9 cellular contexts compared by ENCODE assay signal in genomic region chr15:64681424-64682024, GRCh38.
A peak's percentile ranks its signal among the peaks of the same experiment; 100 is the strongest.
DNase-seq lines count a peak whose midpoint lies in the region; ATAC-seq and TF ChIP-seq lines count a peak whose summit lies in the region.
"Had no signal": no experiment of that assay in that cellular context is flagged by ENCODE, and none has a peak within 500 bp of the region (broad histone marks: within the 10 kb centered on the region; RNA-seq: fewer than 3 reads in every experiment).

No MANE protein-coding gene starts in this region.

- no peaks in the 10 kb centered on the region for H3K4me1 ChIP-seq in right lobe of liver

- ATAC-seq in right lobe of liver (peak; percentile 86 to 89 (median 88)), HG03045 (IDR thresholded peaks at IDR 0.05; ENCODE audit: unreplicated experiment) (no peak), HG02884 (IDR thresholded peaks at IDR 0.05; ENCODE audit: unreplicated experiment) (no peak), HG03432 (IDR thresholded peaks at IDR 0.05; ENCODE audit: unreplicated experiment) (no peak)

- no peak overlapping the region for H3K4me3 ChIP-seq in coronary artery
- H3K4me3 ChIP-seq in right lobe of liver, result no peak overlapping the region
- H3K4me3 ChIP-seq: skin epidermis had no signal

- 38% methylated on average over 7 of the region's 9 CpGs for WGBS in right lobe of liver (ENCODE audit: insufficient coverage, low coverage, low lambda C conversion rate, missing lambda C conversion rate)

- peak; percentile 7 for DNase-seq in DMS153 treated with DMSO at 0.1 percent for 48 hours (lab: John Stamatoyannopoulos, UW; ENCODE audit: unreplicated experiment)
- peak; percentile 88 for DNase-seq in HT-29 (ENCODE audit: low spot score)
- DNase-seq in OCI-M1 (lab: John Stamatoyannopoulos, UW), result peak; percentile 83
- DNase-seq in coronary artery (ENCODE audit: low spot score), result no peak
- peak in 1 of 3 donors; percentile 58 for DNase-seq in right lobe of liver

- peak; percentile 22 for TF ChIP-seq CTCF in coronary artery (IDR thresholded peaks at IDR 0.05)
- peak; percentile 85 to 88 (median 86) for TF ChIP-seq CTCF in right lobe of liver (IDR thresholded peaks at IDR 0.05)

- TF ChIP-seq POLR2A in right lobe of liver (IDR thresholded peaks at IDR 0.05), result no peak

- no peak overlapping the region for H3K27ac ChIP-seq in coronary artery
- H3K27ac ChIP-seq in right lobe of liver, result no peak overlapping the region
- H3K27ac ChIP-seq: skin epidermis had no signal

- intact Hi-C loops in right lobe of liver (cut with DNase I), result no loop called here

- H3K9me3 ChIP-seq in right lobe of liver, result no peaks in the 10 kb centered on the region

- peaks cover 0 to 64% (median 7%) of the 10 kb centered on the region in 4 donors for H3K36me3 ChIP-seq in right lobe of liver

- no peaks in the 10 kb centered on the region for H3K27me3 ChIP-seq in right lobe of liver

Comparison
In these comparisons a context has a peak if more than half of its experiments do, and no peak if none do; other contexts are left out.
1. ATAC-seq: peak in right lobe of liver (4 of 4); none in HG03045 (single experiment), HG02884 (single experiment) and HG03432 (single experiment).